14 cellular contexts compared by ENCODE assay signal in genomic region chr4:166838975-166839614, GRCh38.
A peak's percentile ranks its signal among the peaks of the same experiment; 100 is the strongest.
DNase-seq lines count a peak whose midpoint lies in the region; ATAC-seq and FAIRE-seq lines count a peak whose summit lies in the region.
"Had no signal": no experiment of that assay in that cellular context is flagged by ENCODE, and none has a peak within 500 bp of the region (broad histone marks: within the 10 kb centered on the region; RNA-seq: fewer than 3 reads in every experiment).

No MANE protein-coding gene starts in this region.

- no peak for FAIRE-seq in HTR-8/SVneo (lab: Jason Lieb, UNC)

- peak; percentile 62 for ATAC-seq in GM18519 (IDR thresholded peaks at IDR 0.05; ENCODE audit: low FRiP score, unreplicated experiment)
- ATAC-seq in GM21390 (IDR thresholded peaks at IDR 0.05; ENCODE audit: unreplicated experiment) = peak; percentile 64
- ATAC-seq in HG02970 (IDR thresholded peaks at IDR 0.05; ENCODE audit: low FRiP score, unreplicated experiment) = peak; percentile 44
- ATAC-seq in HG03571 (IDR thresholded peaks at IDR 0.05; ENCODE audit: unreplicated experiment) = peak; percentile 64
- no peak for ATAC-seq in stimulated activated naive CD8-positive, alpha-beta T cell treated with anti-CD3 and anti-CD28 coated beads, Interleukin-15, Interleukin-2, amounts not matched to agents 100 U/mL and 50 U/mL, for 24 hours
- ATAC-seq: mucosa of descending colon had no signal

- DNase-seq in stimulated activated naive CD8-positive, alpha-beta T cell treated with anti-CD3 and anti-CD28 coated beads, Interleukin-15, Interleukin-2, amounts not matched to agents 100 U/mL and 50 U/mL, for 24 hours = no peak
- DNase-seq in AG08396 (ENCODE audit: low spot score) = no peak
- DNase-seq in HTR-8/SVneo (ENCODE audit: insufficient read length, low spot score) = no peak
- DNase-seq in GOT3 (lab: John Stamatoyannopoulos, UW) = no peak
- DNase-seq: activated CD4-positive, alpha-beta T cell treated with anti-CD3 and anti-CD28 coated beads, Interleukin-2, amount 10 ng/mL, durations not matched to agents 24 days and 14 days; activated naive CD4-positive, alpha-beta T cell; C1 segment of cervical spinal cord; cerebellar nuclear complex; mucosa of descending colon; NCI-H1105 had no signal
